1 cellular context compared by ENCODE assay signal in genomic region chr15:90040618-90041017, GRCh38.
TF ChIP-seq lines count a peak whose summit lies in the region.

No MANE protein-coding gene starts in this region.

TF ChIP-seq in GM23338, 12 proteins besides CTCF, POLR2A, EP300 and RAD21 (continued from another document):
- no peak for TF ChIP-seq REST (IDR thresholded peaks at IDR 0.05; ENCODE audit: unreplicated experiment)
